18 cellular contexts compared by ENCODE assay signal in genomic region chr6:107709341-107709740, GRCh38.
"Had no signal": no experiment of that assay in that cellular context is flagged by ENCODE, and none has a peak within 500 bp of the region (broad histone marks: within the 10 kb centered on the region; RNA-seq: fewer than 3 reads in every experiment).

No MANE protein-coding gene starts in this region.

- H3K9me3 Mint-ChIP-seq: activated T-cell treated with anti-CD3 and anti-CD28 coated beads, Interleukin-2, amount 50 U/mL, for 4 hours; natural killer cell treated with Interleukin-12 subunit alpha and Interleukin-12 subunit beta and Interleukin-15 and Interleukin-18, amount 100 ng/mL, for 72 hours; stimulated activated naive B cell treated with anti-CD40 and anti-IgM and Interleukin-4, amounts not matched to agents 10 μg/mL and 1 μg/mL and 100 μg/mL, for 72 hours had no signal

- H3K27me3 Mint-ChIP-seq: natural killer cell treated with Interleukin-12 subunit alpha and Interleukin-12 subunit beta and Interleukin-15 and Interleukin-18, amount 100 ng/mL, for 72 hours; stimulated activated naive B cell treated with anti-CD40 and anti-IgM and Interleukin-4, amounts not matched to agents 10 μg/mL and 1 μg/mL and 100 μg/mL, for 72 hours had no signal

- H3K4me1 ChIP-seq: adrenal gland, breast epithelium had no signal

- H3K36me3 Mint-ChIP-seq: natural killer cell treated with Interleukin-12 subunit alpha and Interleukin-12 subunit beta and Interleukin-15 and Interleukin-18, amount 100 ng/mL, for 72 hours had no signal

- H3K27ac ChIP-seq: adrenal gland, breast epithelium, sigmoid colon, thoracic aorta, WERI-Rb-1 had no signal

- ATAC-seq: activated T-cell treated with anti-CD3 and anti-CD28 coated beads, Interleukin-2, amount 50 U/mL, for 4 hours; left cardiac atrium; natural killer cell treated with Interleukin-12 subunit alpha and Interleukin-12 subunit beta and Interleukin-15 and Interleukin-18, amount 100 ng/mL, for 72 hours; stimulated activated naive B cell treated with anti-CD40 and anti-IgM and Interleukin-4, amounts not matched to agents 10 μg/mL and 1 μg/mL and 100 μg/mL, for 72 hours had no signal

- H3K4me3 Mint-ChIP-seq: activated T-cell treated with anti-CD3 and anti-CD28 coated beads, Interleukin-2, amount 50 U/mL, for 4 hours; natural killer cell treated with Interleukin-12 subunit alpha and Interleukin-12 subunit beta and Interleukin-15 and Interleukin-18, amount 100 ng/mL, for 72 hours; stimulated activated naive B cell treated with anti-CD40 and anti-IgM and Interleukin-4, amounts not matched to agents 10 μg/mL and 1 μg/mL and 100 μg/mL, for 72 hours had no signal

- H3K27ac Mint-ChIP-seq: natural killer cell treated with Interleukin-12 subunit alpha and Interleukin-12 subunit beta and Interleukin-15 and Interleukin-18, amount 100 ng/mL, for 72 hours; stimulated activated naive B cell treated with anti-CD40 and anti-IgM and Interleukin-4, amounts not matched to agents 10 μg/mL and 1 μg/mL and 100 μg/mL, for 72 hours had no signal

- H3K36me3 ChIP-seq: adrenal gland, breast epithelium, sigmoid colon, thoracic aorta, WERI-Rb-1 had no signal

- H3K4me3 ChIP-seq: adrenal gland, breast epithelium, sigmoid colon, thoracic aorta had no signal

- H3K27me3 ChIP-seq: adrenal gland, breast epithelium, sigmoid colon had no signal

- H3K9me3 ChIP-seq: adrenal gland, breast epithelium, sigmoid colon, thoracic aorta had no signal

- DNase-seq: activated CD4-positive, alpha-beta T cell treated with anti-CD3 and anti-CD28 coated beads for 1 hour; activated CD4-positive, alpha-beta T cell treated with anti-CD3 and anti-CD28 coated beads, Interleukin-2, amount 50 U/mL, for 48 hours; activated T-cell treated with anti-CD3 and anti-CD28 coated beads, Interleukin-2, amount 50 U/mL, for 4 hours; adrenal gland; dermis blood vessel endothelial cell; erythroblast; foreskin melanocyte; glutamatergic neuron; hippocampal formation; left cardiac atrium; mesenchymal stem cell; sigmoid colon; stimulated activated CD4-positive, alpha-beta T cell treated with anti-CD3 and anti-CD28 coated beads, Interleukin-4, amount 100 ng/mL, for 4 hours; stimulated activated naive B cell treated with anti-CD40 and anti-IgM and Interleukin-4, amounts not matched to agents 10 μg/mL and 1 μg/mL and 100 μg/mL, for 72 hours; WERI-Rb-1 had no signal
